1 cellular context compared by ENCODE assay signal in the genomic region with DNA sequence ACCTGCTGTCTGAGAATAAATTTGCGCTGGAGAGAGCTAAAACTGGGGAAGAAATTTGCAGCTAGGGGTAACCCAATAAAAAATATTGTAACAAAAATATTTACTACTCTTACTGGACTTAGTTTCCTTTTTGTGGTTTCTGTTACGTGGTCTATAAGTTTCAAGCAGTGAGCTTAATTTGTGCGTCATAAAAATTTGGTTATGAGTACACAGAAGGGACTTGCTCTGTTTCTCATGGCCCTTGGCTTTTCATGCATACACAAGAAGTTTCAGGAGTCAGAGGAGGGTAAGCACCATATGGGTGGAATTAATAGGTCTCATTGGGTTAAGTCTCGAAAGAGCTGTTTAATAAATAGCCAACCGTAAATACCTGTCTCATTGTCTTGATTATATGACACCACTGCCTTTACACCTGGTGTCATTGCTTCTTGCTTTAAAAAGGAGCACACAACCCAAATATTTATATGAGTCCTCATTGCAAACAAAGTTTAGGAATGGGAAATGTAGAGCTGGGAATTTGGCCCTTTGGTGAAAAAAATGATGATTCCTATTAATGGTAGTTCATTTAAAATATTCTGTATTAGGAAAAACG.
TF ChIP-seq lines count a peak whose summit lies in the region.

No MANE protein-coding gene starts in this region.

TF ChIP-seq in GM23338, 12 proteins besides CTCF, POLR2A, EP300 and RAD21 (continued from another document):
- TF ChIP-seq, protein P1, sequence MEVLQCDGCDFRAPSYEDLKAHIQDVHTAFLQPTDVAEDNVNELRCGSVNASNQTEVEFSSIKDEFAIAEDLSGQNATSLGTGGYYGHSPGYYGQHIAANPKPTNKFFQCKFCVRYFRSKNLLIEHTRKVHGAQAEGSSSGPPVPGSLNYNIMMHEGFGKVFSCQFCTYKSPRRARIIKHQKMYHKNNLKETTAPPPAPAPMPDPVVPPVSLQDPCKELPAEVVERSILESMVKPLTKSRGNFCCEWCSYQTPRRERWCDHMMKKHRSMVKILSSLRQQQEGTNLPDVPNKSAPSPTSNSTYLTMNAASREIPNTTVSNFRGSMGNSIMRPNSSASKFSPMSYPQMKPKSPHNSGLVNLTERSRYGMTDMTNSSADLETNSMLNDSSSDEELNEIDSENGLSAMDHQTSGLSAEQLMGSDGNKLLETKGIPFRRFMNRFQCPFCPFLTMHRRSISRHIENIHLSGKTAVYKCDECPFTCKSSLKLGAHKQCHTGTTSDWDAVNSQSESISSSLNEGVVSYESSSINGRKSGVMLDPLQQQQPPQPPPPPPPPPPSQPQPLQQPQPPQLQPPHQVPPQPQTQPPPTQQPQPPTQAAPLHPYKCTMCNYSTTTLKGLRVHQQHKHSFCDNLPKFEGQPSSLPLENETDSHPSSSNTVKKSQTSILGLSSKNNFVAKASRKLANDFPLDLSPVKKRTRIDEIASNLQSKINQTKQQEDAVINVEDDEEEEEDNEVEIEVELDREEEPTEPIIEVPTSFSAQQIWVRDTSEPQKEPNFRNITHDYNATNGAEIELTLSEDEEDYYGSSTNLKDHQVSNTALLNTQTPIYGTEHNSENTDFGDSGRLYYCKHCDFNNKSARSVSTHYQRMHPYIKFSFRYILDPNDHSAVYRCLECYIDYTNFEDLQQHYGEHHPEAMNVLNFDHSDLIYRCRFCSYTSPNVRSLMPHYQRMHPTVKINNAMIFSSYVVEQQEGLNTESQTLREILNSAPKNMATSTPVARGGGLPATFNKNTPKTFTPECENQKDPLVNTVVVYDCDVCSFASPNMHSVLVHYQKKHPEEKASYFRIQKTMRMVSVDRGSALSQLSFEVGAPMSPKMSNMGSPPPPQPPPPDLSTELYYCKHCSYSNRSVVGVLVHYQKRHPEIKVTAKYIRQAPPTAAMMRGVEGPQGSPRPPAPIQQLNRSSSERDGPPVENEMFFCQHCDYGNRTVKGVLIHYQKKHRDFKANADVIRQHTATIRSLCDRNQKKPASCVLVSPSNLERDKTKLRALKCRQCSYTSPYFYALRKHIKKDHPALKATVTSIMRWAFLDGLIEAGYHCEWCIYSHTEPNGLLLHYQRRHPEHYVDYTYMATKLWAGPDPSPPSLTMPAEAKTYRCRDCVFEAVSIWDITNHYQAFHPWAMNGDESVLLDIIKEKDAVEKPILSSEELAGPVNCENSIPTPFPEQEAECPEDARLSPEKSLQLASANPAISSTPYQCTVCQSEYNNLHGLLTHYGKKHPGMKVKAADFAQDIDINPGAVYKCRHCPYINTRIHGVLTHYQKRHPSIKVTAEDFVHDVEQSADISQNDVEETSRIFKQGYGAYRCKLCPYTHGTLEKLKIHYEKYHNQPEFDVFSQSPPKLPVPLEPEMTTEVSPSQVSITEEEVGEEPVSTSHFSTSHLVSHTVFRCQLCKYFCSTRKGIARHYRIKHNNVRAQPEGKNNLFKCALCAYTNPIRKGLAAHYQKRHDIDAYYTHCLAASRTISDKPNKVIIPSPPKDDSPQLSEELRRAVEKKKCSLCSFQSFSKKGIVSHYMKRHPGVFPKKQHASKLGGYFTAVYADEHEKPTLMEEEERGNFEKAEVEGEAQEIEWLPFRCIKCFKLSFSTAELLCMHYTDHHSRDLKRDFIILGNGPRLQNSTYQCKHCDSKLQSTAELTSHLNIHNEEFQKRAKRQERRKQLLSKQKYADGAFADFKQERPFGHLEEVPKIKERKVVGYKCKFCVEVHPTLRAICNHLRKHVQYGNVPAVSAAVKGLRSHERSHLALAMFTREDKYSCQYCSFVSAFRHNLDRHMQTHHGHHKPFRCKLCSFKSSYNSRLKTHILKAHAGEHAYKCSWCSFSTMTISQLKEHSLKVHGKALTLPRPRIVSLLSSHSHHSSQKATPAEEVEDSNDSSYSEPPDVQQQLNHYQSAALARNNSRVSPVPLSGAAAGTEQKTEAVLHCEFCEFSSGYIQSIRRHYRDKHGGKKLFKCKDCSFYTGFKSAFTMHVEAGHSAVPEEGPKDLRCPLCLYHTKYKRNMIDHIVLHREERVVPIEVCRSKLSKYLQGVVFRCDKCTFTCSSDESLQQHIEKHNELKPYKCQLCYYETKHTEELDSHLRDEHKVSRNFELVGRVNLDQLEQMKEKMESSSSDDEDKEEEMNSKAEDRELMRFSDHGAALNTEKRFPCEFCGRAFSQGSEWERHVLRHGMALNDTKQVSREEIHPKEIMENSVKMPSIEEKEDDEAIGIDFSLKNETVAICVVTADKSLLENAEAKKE (CRISPR knock-in tag; IDR thresholded peaks at IDR 0.05), result no peak
- TF ChIP-seq ZNF114 (CRISPR knock-in tag; IDR thresholded peaks at IDR 0.05), result no peak
- no peak for TF ChIP-seq POLR2AphosphoS5 (IDR thresholded peaks at IDR 0.05; ENCODE audit: low read depth)
- TF ChIP-seq, protein P2, sequence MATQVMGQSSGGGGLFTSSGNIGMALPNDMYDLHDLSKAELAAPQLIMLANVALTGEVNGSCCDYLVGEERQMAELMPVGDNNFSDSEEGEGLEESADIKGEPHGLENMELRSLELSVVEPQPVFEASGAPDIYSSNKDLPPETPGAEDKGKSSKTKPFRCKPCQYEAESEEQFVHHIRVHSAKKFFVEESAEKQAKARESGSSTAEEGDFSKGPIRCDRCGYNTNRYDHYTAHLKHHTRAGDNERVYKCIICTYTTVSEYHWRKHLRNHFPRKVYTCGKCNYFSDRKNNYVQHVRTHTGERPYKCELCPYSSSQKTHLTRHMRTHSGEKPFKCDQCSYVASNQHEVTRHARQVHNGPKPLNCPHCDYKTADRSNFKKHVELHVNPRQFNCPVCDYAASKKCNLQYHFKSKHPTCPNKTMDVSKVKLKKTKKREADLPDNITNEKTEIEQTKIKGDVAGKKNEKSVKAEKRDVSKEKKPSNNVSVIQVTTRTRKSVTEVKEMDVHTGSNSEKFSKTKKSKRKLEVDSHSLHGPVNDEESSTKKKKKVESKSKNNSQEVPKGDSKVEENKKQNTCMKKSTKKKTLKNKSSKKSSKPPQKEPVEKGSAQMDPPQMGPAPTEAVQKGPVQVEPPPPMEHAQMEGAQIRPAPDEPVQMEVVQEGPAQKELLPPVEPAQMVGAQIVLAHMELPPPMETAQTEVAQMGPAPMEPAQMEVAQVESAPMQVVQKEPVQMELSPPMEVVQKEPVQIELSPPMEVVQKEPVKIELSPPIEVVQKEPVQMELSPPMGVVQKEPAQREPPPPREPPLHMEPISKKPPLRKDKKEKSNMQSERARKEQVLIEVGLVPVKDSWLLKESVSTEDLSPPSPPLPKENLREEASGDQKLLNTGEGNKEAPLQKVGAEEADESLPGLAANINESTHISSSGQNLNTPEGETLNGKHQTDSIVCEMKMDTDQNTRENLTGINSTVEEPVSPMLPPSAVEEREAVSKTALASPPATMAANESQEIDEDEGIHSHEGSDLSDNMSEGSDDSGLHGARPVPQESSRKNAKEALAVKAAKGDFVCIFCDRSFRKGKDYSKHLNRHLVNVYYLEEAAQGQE (IDR thresholded peaks at IDR 0.05; ENCODE audit: unreplicated experiment), result no peak
- TF ChIP-seq ZNF331 (CRISPR knock-in tag; IDR thresholded peaks at IDR 0.05; ENCODE audit: low read depth), result no peak
- no peak for TF ChIP-seq CREB1 (CRISPR knock-in tag; IDR thresholded peaks at IDR 0.05; ENCODE audit: low read depth)
- TF ChIP-seq EZH2 (IDR thresholded peaks at IDR 0.05; ENCODE audit: low read depth, unreplicated experiment), result no peak
- TF ChIP-seq JUNB (IDR thresholded peaks at IDR 0.05; ENCODE audit: unreplicated experiment), result no peak
- TF ChIP-seq NANOG (IDR thresholded peaks at IDR 0.05; ENCODE audit: borderline replicate concordance), result no peak
